Comparison of ENCODE assay signal across 18 cellular contexts in genomic region chr1:157113631-157114030, GRCh38. TPM values are rescaled to one million over a fixed set of nuclear protein-coding genes. Genes with fewer than 3 reads are reported as not detected.
DNase-seq lines count a peak whose midpoint lies in the region; ATAC-seq and TF ChIP-seq lines count a peak whose summit lies in the region.
"Had no signal": no experiment of that assay in that cellular context is flagged by ENCODE, and none has a peak within 500 bp of the region (broad histone marks: within the 10 kb centered on the region; RNA-seq: fewer than 3 reads in every experiment).

No MANE protein-coding gene starts in this region.

- no peak overlapping the region for H3K9ac ChIP-seq in BLaER1
- no peak overlapping the region for H3K9ac ChIP-seq in H9 (ENCODE audit: extremely low read depth, insufficient read length, low read length)

- no peak overlapping the region for H4K8ac ChIP-seq in H9 (replicated peaks; ENCODE audit: insufficient read length, low read depth, low read length)

- TF ChIP-seq CTCF in H9 (conservative IDR thresholded peaks at IDR 0.05): no peak
- no peak for TF ChIP-seq CTCF in chondrocyte (IDR thresholded peaks at IDR 0.05)
- no peak for TF ChIP-seq CTCF in body of pancreas (IDR thresholded peaks at IDR 0.05)

- no peak overlapping the region for H3K4ac ChIP-seq in H9 (ENCODE audit: low read depth, low read length)

- no peak overlapping the region for H3K18ac ChIP-seq in H9 (ENCODE audit: insufficient read length, low read depth, low read length)

- WGBS in H9 (ENCODE audit: extremely low coverage, insufficient read length, low lambda C conversion rate): no CpG with 5 or more reads among the region's 3 CpGs
- 54 to 58% methylated on average over 3 of the region's 3 CpGs for WGBS in body of pancreas, 2 donors

- H4K91ac ChIP-seq in H9 (ENCODE audit: insufficient read length, low read depth, low read length): no peak overlapping the region

- no peak overlapping the region for H3K14ac ChIP-seq in H9 (ENCODE audit: insufficient read depth, low read length)

- H3K79me2 ChIP-seq in H9 (ENCODE audit: insufficient read depth, low read length): no peaks in the 10 kb centered on the region

- H2BK5ac ChIP-seq in H9 (ENCODE audit: insufficient read length, low read length): no peak overlapping the region

- H2BK12ac ChIP-seq in H9 (ENCODE audit: insufficient read length, low read depth, low read length): no peak overlapping the region

- H4K5ac ChIP-seq in H9 (ENCODE audit: insufficient read length, low read depth, low read length): no peak overlapping the region

- H2AK5ac ChIP-seq in H9 (ENCODE audit: insufficient read length, low read length): no peak overlapping the region

- peak overlapping the region; percentile 70 to 92 (median 89); a peak in 5 of 7 replicates for H3K27ac Mint-ChIP-seq in H9
- H3K27ac Mint-ChIP-seq in chondrocyte (ENCODE audit: unreplicated experiment): no peak overlapping the region

- TF ChIP-seq POLR2A in body of pancreas (IDR thresholded peaks at IDR 0.05): no peak

- H3K23me2 ChIP-seq in H9 (ENCODE audit: insufficient read length, low read depth, low read length, poor library complexity, severe bottlenecking): no peaks in the 10 kb centered on the region

- H3K4me3 Mint-ChIP-seq in H9 (no peak overlapping the region), chondrocyte (ENCODE audit: unreplicated experiment) (no peak overlapping the region)

- H3K9me3 ChIP-seq in BLaER1: no peaks in the 10 kb centered on the region
- H3K9me3 ChIP-seq in H9 (ENCODE audit: control insufficient read depth, low read depth, low read length): no peaks in the 10 kb centered on the region
- H3K9me3 ChIP-seq in body of pancreas: no peaks in the 10 kb centered on the region
- H3K9me3 ChIP-seq: Caco-2 had no signal

- no peak for ATAC-seq in body of pancreas
- ATAC-seq: GM12878, HepG2 had no signal

- H3K4me1 ChIP-seq in BLaER1: peaks cover 37% of the 10 kb centered on the region
- H3K4me1 ChIP-seq in H9 (ENCODE audit: insufficient read depth, low read length): peaks cover 22% of the 10 kb centered on the region; the same call in 1 of the 2 replicates
- no peaks in the 10 kb centered on the region for H3K4me1 ChIP-seq in body of pancreas
- H3K4me1 ChIP-seq: Caco-2 had no signal

- no peak overlapping the region for H2BK15ac ChIP-seq in H9 (ENCODE audit: low read depth, low read length)

- H3K27me3 Mint-ChIP-seq in H9 (ENCODE audit: low read depth): peaks cover 19% of the 10 kb centered on the region
- peaks cover 17% of the 10 kb centered on the region for H3K27me3 Mint-ChIP-seq in chondrocyte (ENCODE audit: low read depth)

- H3K56ac ChIP-seq in H9 (ENCODE audit: insufficient read length, low read depth, low read length): no peak overlapping the region

- H3K27ac ChIP-seq in BLaER1 (no peak overlapping the region), H9 (ENCODE audit: insufficient read length, low read depth, low read length) (no peak overlapping the region), body of pancreas (no peak overlapping the region)
- H3K27ac ChIP-seq: HL-60 had no signal

- H3T11ph ChIP-seq in H9 (ENCODE audit: low read length): no peak overlapping the region

- H2BK120ac ChIP-seq in H9 (ENCODE audit: low read depth, low read length, poor library complexity, severe bottlenecking): no peak overlapping the region

- no peak overlapping the region for H2BK20ac ChIP-seq in H9 (ENCODE audit: low read depth, low read length, poor library complexity, severe bottlenecking)

- H2AFZ ChIP-seq in H9 (ENCODE audit: low read length): no peak overlapping the region

- H3K27me3 ChIP-seq in BLaER1: no peaks in the 10 kb centered on the region
- no peaks in the 10 kb centered on the region; the same call in 1 of the 2 replicates for H3K27me3 ChIP-seq in H9 (ENCODE audit: insufficient read depth, low read length)
- peaks cover 0 to 3% of the 10 kb centered on the region in 2 donors for H3K27me3 ChIP-seq in body of pancreas

- H3K4me1 Mint-ChIP-seq in H9 (peaks cover 76 to 82% of the 10 kb centered on the region in 2 experiments), chondrocyte (ENCODE audit: low read depth) (no peaks in the 10 kb centered on the region)

- H3K23ac ChIP-seq in H9 (ENCODE audit: insufficient read length, low read depth, low read length): no peak overlapping the region

- H3K36me3 Mint-ChIP-seq in H9 (ENCODE audit: insufficient read depth in 1 of 3, low read depth in 3 of 3) (no peaks in the 10 kb centered on the region), chondrocyte (ENCODE audit: low read depth) (peaks cover 3% of the 10 kb centered on the region)
- H3K36me3 Mint-ChIP-seq: CD14-positive monocyte had no signal

- H3K36me3 ChIP-seq in BLaER1 (no peaks in the 10 kb centered on the region), body of pancreas (replicated peaks in 1 of 2; ENCODE audit: insufficient read depth in 1 of 2, low read depth in 2 of 2) (no peaks in the 10 kb centered on the region)

- H4K20me1 ChIP-seq in BLaER1: no peaks in the 10 kb centered on the region
- no peaks in the 10 kb centered on the region for H4K20me1 ChIP-seq in H9 (ENCODE audit: control insufficient read depth, insufficient read depth, insufficient read length)

- DNase-seq in H9: peak; percentile 48
- peak; percentile 40 for DNase-seq in chondrocyte (ENCODE audit: low spot score)
- peak; percentile 83 for DNase-seq in islet precursor cell
- DNase-seq in body of pancreas: no peak
- no peak for DNase-seq in hepatic stellate cell (ENCODE audit: low spot score)
- DNase-seq in MV-4-11 (lab: John Stamatoyannopoulos, UW): no peak
- no peak for DNase-seq in HUDEP-2 (lab: John Stamatoyannopoulos, UW; ENCODE audit: unreplicated experiment in 76 of 76)
- DNase-seq: NCI-H1930, NCI-H2171 treated with DMSO at 0.1 percent for 48 hours, NCI-H510A had no signal

- H3K4me3 ChIP-seq in BLaER1: no peak overlapping the region
- H3K4me3 ChIP-seq in body of pancreas: no peak overlapping the region
- H3K4me3 ChIP-seq: GM12878 had no signal

- H3K79me1 ChIP-seq in H9 (ENCODE audit: insufficient read depth, low read depth, low read length, poor library complexity, severe bottlenecking): no peaks in the 10 kb centered on the region

- intact Hi-C loops in body of pancreas (cut with DNase I): no loop called here

- 0 out of 2 replicates have a peak overlapping the region, but pooled peaks have one; percentile 41 for H3K4me2 ChIP-seq in BLaER1
- H3K4me2 ChIP-seq in H9 (ENCODE audit: insufficient read depth, insufficient read length, low read length): no peak overlapping the region

- H3K9me3 Mint-ChIP-seq in H9 (no peaks in the 10 kb centered on the region), chondrocyte (ENCODE audit: low read depth) (no peaks in the 10 kb centered on the region)

RNA-seq across cellular contexts. Expression of gene ETV3L, which starts 14.0 kb away (rescaled TPM):
- total RNA-seq in H9 (2021) (0.75 and 0.96 TPM in 2 replicates), chondrocyte (not detected in 3 replicates), body of pancreas (not detected)
- total RNA-seq: Caco-2, G401, H4, HepG2 had no signal

RNA-seq across cellular contexts. Expression of gene ETV3, which starts 24.6 kb away (rescaled TPM):
- total RNA-seq in H9 (2021) (36.3 and 36.4 TPM in 2 replicates), chondrocyte (23.4 to 25.6 TPM (median 24.4 TPM) in 3 replicates), body of pancreas (10 to 100 TPM in 1 of 2 donors, 1 to 10 TPM in 1; 5.6 to 11.4 TPM)

Comparison
In these comparisons a context has a peak if more than half of its experiments do, and no peak if none do; other contexts are left out.
1. DNase-seq: peak in H9 (single experiment), chondrocyte (single experiment) and islet precursor cell (single experiment); none in body of pancreas (0 of 4), hepatic stellate cell (single experiment), MV-4-11 (single experiment) and HUDEP-2 (0 of 76).